Comparison of ENCODE assay signal across 17 cellular contexts in genomic region chr17:50922107-50922506, GRCh38. TPM values are rescaled to one million over a fixed set of nuclear protein-coding genes. Genes with fewer than 3 reads are reported as not detected.
DNase-seq lines count a peak whose midpoint lies in the region; ATAC-seq and TF ChIP-seq lines count a peak whose summit lies in the region.
"Had no signal": no experiment of that assay in that cellular context is flagged by ENCODE, and none has a peak within 500 bp of the region (broad histone marks: within the 10 kb centered on the region; RNA-seq: fewer than 3 reads in every experiment).

No MANE protein-coding gene starts in this region.

- TF ChIP-seq CTCF in progenitor cell of endocrine pancreas (IDR thresholded peaks at IDR 0.05; ENCODE audit: unreplicated experiment) = no peak

- DNase-seq in AG08396 (ENCODE audit: low spot score) = peak; percentile 43
- DNase-seq in HPDE6-E6E7 (ENCODE audit: extremely low spot score) = peak; percentile 58
- no peak for DNase-seq in central memory CD8-positive, alpha-beta T cell (ENCODE audit: low spot score in 2 of 2)
- no peak for DNase-seq in memory B cell (ENCODE audit: low spot score in 2 of 2)
- DNase-seq in progenitor cell of endocrine pancreas (ENCODE audit: low spot score, unreplicated experiment) = no peak
- no peak for DNase-seq in KBM-7
- no peak for DNase-seq in T-helper 9 cell
- DNase-seq: AML-193; effector CD4-positive, alpha-beta T cell; gastrocnemius medialis; KG1; NCI-H1436 treated with DMSO at 0.1 percent for 48 hours; NCI-H510A treated with DMSO at 0.1 percent for 48 hours; occipital lobe; stimulated activated naive B cell treated with anti-CD40 and anti-IgM and Interleukin-4, amounts not matched to agents 10 μg/mL and 1 μg/mL and 100 μg/mL, for 72 hours; upper lobe of left lung had no signal

- no peaks in the 10 kb centered on the region for H3K9me3 Mint-ChIP-seq in central memory CD8-positive, alpha-beta T cell
- H3K9me3 Mint-ChIP-seq in memory B cell (no peaks in the 10 kb centered on the region), progenitor cell of endocrine pancreas (ENCODE audit: low read depth) (no peaks in the 10 kb centered on the region)
- H3K9me3 Mint-ChIP-seq: stimulated activated naive B cell treated with anti-CD40 and anti-IgM and Interleukin-4, amounts not matched to agents 10 μg/mL and 1 μg/mL and 100 μg/mL, for 72 hours had no signal

- peak overlapping the region; percentile 83 for H3K27ac Mint-ChIP-seq in central memory CD8-positive, alpha-beta T cell (ENCODE audit: low read depth)
- H3K27ac Mint-ChIP-seq in memory B cell (peak overlapping the region; percentile 35), progenitor cell of endocrine pancreas (no peak overlapping the region)
- H3K27ac Mint-ChIP-seq: stimulated activated naive B cell treated with anti-CD40 and anti-IgM and Interleukin-4, amounts not matched to agents 10 μg/mL and 1 μg/mL and 100 μg/mL, for 72 hours had no signal

- in situ Hi-C loops in KBM-7 (cut with MboI; ENCODE audit: low pct_unique_long_range_greater_than_20kb, low sequenced_read_pairs) = no loop called here

- H3K36me3 Mint-ChIP-seq in central memory CD8-positive, alpha-beta T cell (ENCODE audit: insufficient read depth) = peaks cover 8% of the 10 kb centered on the region
- H3K36me3 Mint-ChIP-seq in memory B cell (no peaks in the 10 kb centered on the region), progenitor cell of endocrine pancreas (ENCODE audit: insufficient read depth) (no peaks in the 10 kb centered on the region)
- H3K36me3 Mint-ChIP-seq: stimulated activated naive B cell treated with anti-CD40 and anti-IgM and Interleukin-4, amounts not matched to agents 10 μg/mL and 1 μg/mL and 100 μg/mL, for 72 hours had no signal

- H3K4me1 Mint-ChIP-seq in central memory CD8-positive, alpha-beta T cell = peaks cover 32% of the 10 kb centered on the region
- peaks cover 10% of the 10 kb centered on the region for H3K4me1 Mint-ChIP-seq in memory B cell
- peaks cover 18% of the 10 kb centered on the region for H3K4me1 Mint-ChIP-seq in progenitor cell of endocrine pancreas (ENCODE audit: low read depth)

- ATAC-seq in central memory CD8-positive, alpha-beta T cell (replicated peaks; ENCODE audit: extremely low read depth, poor library complexity, severe bottlenecking) = no peak
- ATAC-seq in memory B cell (ENCODE audit: low read depth) = no peak
- no peak for ATAC-seq in GM21576 (IDR thresholded peaks at IDR 0.05; ENCODE audit: unreplicated experiment)
- ATAC-seq: gastrocnemius medialis; stimulated activated naive B cell treated with anti-CD40 and anti-IgM and Interleukin-4, amounts not matched to agents 10 μg/mL and 1 μg/mL and 100 μg/mL, for 72 hours had no signal

- no peak overlapping the region for H3K4me3 Mint-ChIP-seq in central memory CD8-positive, alpha-beta T cell
- H3K4me3 Mint-ChIP-seq in memory B cell (no peak overlapping the region), progenitor cell of endocrine pancreas (ENCODE audit: low read depth) (no peak overlapping the region)
- H3K4me3 Mint-ChIP-seq: stimulated activated naive B cell treated with anti-CD40 and anti-IgM and Interleukin-4, amounts not matched to agents 10 μg/mL and 1 μg/mL and 100 μg/mL, for 72 hours had no signal

- no peaks in the 10 kb centered on the region for H3K27me3 Mint-ChIP-seq in central memory CD8-positive, alpha-beta T cell
- no peaks in the 10 kb centered on the region for H3K27me3 Mint-ChIP-seq in memory B cell
- no peaks in the 10 kb centered on the region for H3K27me3 Mint-ChIP-seq in progenitor cell of endocrine pancreas

RNA-seq across cellular contexts. Expression of gene TOB1, which starts 56.0 kb away (rescaled TPM):
- total RNA-seq in progenitor cell of endocrine pancreas = 41.0 and 43.9 TPM in 2 replicates

Comparison
In these comparisons a context has a peak if more than half of its experiments do, and no peak if none do; other contexts are left out.
1. DNase-seq: peak in AG08396 (single experiment) and HPDE6-E6E7 (single experiment); none in central memory CD8-positive, alpha-beta T cell (0 of 2), memory B cell (0 of 2), progenitor cell of endocrine pancreas (single experiment), KBM-7 (single experiment) and T-helper 9 cell (single experiment).